Comparison of ENCODE assay signal across 16 cellular contexts in genomic region chr1:7624791-7625355, GRCh38.
DNase-seq lines count a peak whose midpoint lies in the region; ATAC-seq, FAIRE-seq and TF ChIP-seq lines count a peak whose summit lies in the region.
"Had no signal": no experiment of that assay in that cellular context is flagged by ENCODE, and none has a peak within 500 bp of the region (broad histone marks: within the 10 kb centered on the region; RNA-seq: fewer than 3 reads in every experiment).

No MANE protein-coding gene starts in this region.

- no peak overlapping the region for H3K4me3 ChIP-seq in spleen
- H3K4me3 ChIP-seq: BLaER1, GM23338 had no signal

- no peaks in the 10 kb centered on the region for H3K36me3 Mint-ChIP-seq in endothelial cell (ENCODE audit: low read depth, unreplicated experiment)
- H3K36me3 Mint-ChIP-seq: CD14-positive monocyte; CD4-positive, alpha-beta memory T cell had no signal

- H3K27me3 Mint-ChIP-seq in endothelial cell (ENCODE audit: unreplicated experiment): no peaks in the 10 kb centered on the region

- H3K27me3 ChIP-seq in spleen (replicated peaks in 1 of 7): peaks cover 0 to 66% (median 0%) of the 10 kb centered on the region in 7 donors
- H3K27me3 ChIP-seq: BLaER1 had no signal

- H3K9me3 Mint-ChIP-seq in endothelial cell (ENCODE audit: unreplicated experiment): no peaks in the 10 kb centered on the region
- H3K9me3 Mint-ChIP-seq: CD14-positive monocyte, GM23338 had no signal

- H3K4me1 ChIP-seq in spleen: no peaks in the 10 kb centered on the region
- H3K4me1 ChIP-seq: BLaER1 had no signal

- peak overlapping the region; percentile 57 for H3K27ac Mint-ChIP-seq in endothelial cell (ENCODE audit: unreplicated experiment)
- H3K27ac Mint-ChIP-seq: CD14-positive monocyte; CD4-positive, alpha-beta memory T cell; GM23338 had no signal

- DNase-seq in Right ventricle myocardium superior (peak; percentile 13), Right ventricle myocardium inferior (ENCODE audit: missing footprints) (no peak), endothelial cell (ENCODE audit: low spot score) (no peak), spleen (peak; percentile 27), GM10266 (ENCODE audit: extremely low spot score) (no peak), RCC 7860 (ENCODE audit: low spot score) (no peak)
- DNase-seq in activated CD8-positive, alpha-beta memory T cell treated with anti-CD3 and anti-CD28 coated beads, Interleukin-2, amount 50 U/mL, for 48 hours: no peak
- DNase-seq: CD4-positive, alpha-beta memory T cell; DMS153; DMS79; GDM1; H7 had no signal

- peaks cover 18% of the 10 kb centered on the region for H3K4me1 Mint-ChIP-seq in endothelial cell (ENCODE audit: unreplicated experiment)
- H3K4me1 Mint-ChIP-seq: CD14-positive monocyte; CD4-positive, alpha-beta memory T cell had no signal

- H3K27ac ChIP-seq in spleen: no peak overlapping the region
- H3K27ac ChIP-seq: 22Rv1, BLaER1 had no signal

- no peak for ATAC-seq in Right ventricle myocardium superior (ENCODE audit: poor library complexity)
- ATAC-seq in Right ventricle myocardium inferior: no peak
- ATAC-seq: GM23338 had no signal

- H3K36me3 ChIP-seq in spleen: no peaks in the 10 kb centered on the region
- H3K36me3 ChIP-seq: BLaER1 had no signal

- 63 to 87% (median 80%) methylated on average over 7 of the region's 7 CpGs for WGBS in spleen, 5 donors

- no peaks in the 10 kb centered on the region for H3K9me3 ChIP-seq in spleen
- H3K9me3 ChIP-seq: BLaER1 had no signal

- no peak for TF ChIP-seq POLR2A in spleen (IDR thresholded peaks at IDR 0.05)

- no peak for FAIRE-seq in RCC 7860 (lab: Jason Lieb, UNC)

- intact Hi-C loops in Right ventricle myocardium superior (cut with DNase I): no loop called here
- intact Hi-C loops in Right ventricle myocardium inferior (cut with DNase I): no loop called here
- intact Hi-C loops in spleen (cut with DNase I; ENCODE audit: low total_unique reads): no loop called here

- H3K4me3 Mint-ChIP-seq in endothelial cell (ENCODE audit: unreplicated experiment): no peak overlapping the region
- H3K4me3 Mint-ChIP-seq: CD14-positive monocyte; CD4-positive, alpha-beta memory T cell; GM23338 had no signal

- TF ChIP-seq CTCF in endothelial cell (IDR thresholded peaks at IDR 0.05; ENCODE audit: unreplicated experiment) (no peak), spleen (IDR thresholded peaks at IDR 0.05 in 8 of 11, conservative IDR thresholded peaks at IDR 0.05 in 3 of 11) (no peak), GM10266 (IDR thresholded peaks at IDR 0.05; ENCODE audit: control insufficient read depth, insufficient read depth, low read depth, missing control alignments) (no peak)

Comparison
In these comparisons a context has a peak if more than half of its experiments do, and no peak if none do; other contexts are left out.
1. DNase-seq: peak in Right ventricle myocardium superior (single experiment) and spleen (single experiment); none in Right ventricle myocardium inferior (single experiment), endothelial cell (single experiment), GM10266 (single experiment), RCC 7860 (single experiment) and activated CD8-positive, alpha-beta memory T cell treated with anti-CD3 and anti-CD28 coated beads, Interleukin-2, amount 50 U/mL, for 48 hours (single experiment).